Comparison of ENCODE assay signal across 19 cellular contexts in genomic region chr3:139378587-139378986, GRCh38. TPM values are rescaled to one million over a fixed set of nuclear protein-coding genes. Genes with fewer than 3 reads are reported as not detected.
A peak's percentile ranks its signal among the peaks of the same experiment; 100 is the strongest.
DNase-seq lines count a peak whose midpoint lies in the region; ATAC-seq, FAIRE-seq and TF ChIP-seq lines count a peak whose summit lies in the region.
"Had no signal": no experiment of that assay in that cellular context is flagged by ENCODE, and none has a peak within 500 bp of the region (broad histone marks: within the 10 kb centered on the region; RNA-seq: fewer than 3 reads in every experiment).

No MANE protein-coding gene starts in this region.

- peaks cover 17% of the 10 kb centered on the region for H3K4me1 Mint-ChIP-seq in activated CD4-positive, alpha-beta T cell treated with anti-CD3 and anti-CD28 coated beads, Interleukin-2, amount 10 ng/mL, durations not matched to agents 7 days and 5 days
- H3K4me1 Mint-ChIP-seq: CD14-positive monocyte, neural crest cell had no signal

- no peak for ATAC-seq in GM18858 (IDR thresholded peaks at IDR 0.05; ENCODE audit: unreplicated experiment)
- ATAC-seq: lower lobe of right lung had no signal

- no peaks in the 10 kb centered on the region for H3K9me3 ChIP-seq in kidney (ENCODE audit: control insufficient read depth in 1 of 2, low read length in 2 of 2)
- H3K9me3 ChIP-seq: lower lobe of right lung, sigmoid colon had no signal

- no peaks in the 10 kb centered on the region for H3K4me1 ChIP-seq in kidney (ENCODE audit: control insufficient read depth in 1 of 2, insufficient read depth in 1 of 2, low read depth in 1 of 2, low read length in 2 of 2)
- H3K4me1 ChIP-seq: sigmoid colon had no signal

- peaks cover 22 to 41% of the 10 kb centered on the region in 2 donors for H3K36me3 ChIP-seq in kidney (ENCODE audit: control insufficient read depth in 1 of 2, insufficient read depth in 2 of 2, low read length in 2 of 2)

- H3K4me3 ChIP-seq in kidney (ENCODE audit: low read length in 2 of 2) = no peak overlapping the region
- H3K4me3 ChIP-seq: lower lobe of right lung, sigmoid colon had no signal

- no peak overlapping the region for H3K4me3 Mint-ChIP-seq in activated CD4-positive, alpha-beta T cell treated with anti-CD3 and anti-CD28 coated beads, Interleukin-2, amount 10 ng/mL, durations not matched to agents 7 days and 5 days
- H3K4me3 Mint-ChIP-seq: CD14-positive monocyte, IgD-negative memory B cell, neural crest cell had no signal

- CTCF ChIA-PET in activated CD4-positive, alpha-beta T cell treated with anti-CD3 and anti-CD28 coated beads, Interleukin-2, amount 10 ng/mL, durations not matched to agents 7 days and 5 days (lab: Charles Lee) = interaction anchor here (1.2 kb wide), 1 partner anchor 11 kb away, joined by 3 read pairs; the partner anchor contains the start of gene COPB2

- TF ChIP-seq CTCF in kidney (IDR thresholded peaks at IDR 0.05; ENCODE audit: borderline replicate concordance, extremely low read depth, insufficient read depth) = no peak

- H3K9me3 Mint-ChIP-seq in activated CD4-positive, alpha-beta T cell treated with anti-CD3 and anti-CD28 coated beads, Interleukin-2, amount 10 ng/mL, durations not matched to agents 7 days and 5 days = no peaks in the 10 kb centered on the region
- H3K9me3 Mint-ChIP-seq: activated T-helper 2 cell treated with anti-CD3 and anti-CD28 coated beads, Interferon-gamma antibody, Interleukin-2, Interleukin-4, amounts not matched to agents 10 μg/mL and 5 μg/mL and 100 μg/mL, durations not matched to agents 14 hours and 24 hours and 36 hours; CD14-positive monocyte; IgD-negative memory B cell; neural crest cell had no signal

- no peak overlapping the region for H3K9ac ChIP-seq in kidney (ENCODE audit: low read length in 2 of 2)

- FAIRE-seq in islet of Langerhans (lab: Jason Lieb, UNC) (peak; percentile 58), kidney (lab: Jason Lieb, UNC) (no peak)
- FAIRE-seq: urothelium cell line had no signal

- intact Hi-C loops in kidney (cut with DNase I) = no loop called here

- H3K27me3 Mint-ChIP-seq in activated CD4-positive, alpha-beta T cell treated with anti-CD3 and anti-CD28 coated beads, Interleukin-2, amount 10 ng/mL, durations not matched to agents 7 days and 5 days = no peaks in the 10 kb centered on the region
- H3K27me3 Mint-ChIP-seq: IgD-negative memory B cell had no signal

- DNase-seq in ELR (ENCODE audit: low read depth) (peak; percentile 25), NCI-H1105 treated with DMSO at 0.1 percent for 48 hours (lab: John Stamatoyannopoulos, UW) (peak; percentile 100), NCI-H526 (lab: John Stamatoyannopoulos, UW) (peak; percentile 22 to 64), kidney (no peak)
- no peak for DNase-seq in activated CD4-positive, alpha-beta T cell treated with anti-CD3 and anti-CD28 coated beads, Interleukin-2, amount 10 ng/mL, durations not matched to agents 7 days and 5 days
- DNase-seq: anterior cingulate cortex; cortex of kidney; lower lobe of right lung; NCI-H524 treated with DMSO at 0.1 percent for 48 hours; sigmoid colon; stimulated activated naive CD4-positive, alpha-beta T cell treated with Interleukin-2 at 50 U/mL for 16 hours; T1000 had no signal

- H3K36me3 Mint-ChIP-seq in activated CD4-positive, alpha-beta T cell treated with anti-CD3 and anti-CD28 coated beads, Interleukin-2, amount 10 ng/mL, durations not matched to agents 7 days and 5 days (ENCODE audit: low read depth) = peaks cover 60% of the 10 kb centered on the region

- no peak overlapping the region for H3K27ac Mint-ChIP-seq in activated CD4-positive, alpha-beta T cell treated with anti-CD3 and anti-CD28 coated beads, Interleukin-2, amount 10 ng/mL, durations not matched to agents 7 days and 5 days
- H3K27ac Mint-ChIP-seq: activated T-helper 2 cell treated with anti-CD3 and anti-CD28 coated beads, Interferon-gamma antibody, Interleukin-2, Interleukin-4, amounts not matched to agents 10 μg/mL and 5 μg/mL and 100 μg/mL, durations not matched to agents 14 hours and 24 hours and 36 hours; CD14-positive monocyte; IgD-negative memory B cell had no signal

- H3K27ac ChIP-seq in kidney (ENCODE audit: low read depth in 2 of 2, low read length in 2 of 2) = no peak overlapping the region
- H3K27ac ChIP-seq: lower lobe of right lung, sigmoid colon had no signal

- POLR2A ChIA-PET in activated CD4-positive, alpha-beta T cell treated with anti-CD3 and anti-CD28 coated beads, Interleukin-2, amount 10 ng/mL, durations not matched to agents 7 days and 5 days (lab: Charles Lee) = no interaction called here

RNA-seq across cellular contexts. Expression of gene COPB2, which starts 10.9 kb away (rescaled TPM):
- 124 TPM for total RNA-seq in kidney
- 47.3 TPM for polyA plus RNA-seq in kidney (ENCODE audit: insufficient read depth, low read depth, low replicate concordance)
- 100 to 1,000 TPM in 1 of 2 experiments, 10 to 100 TPM in 1; 92.2 to 101 TPM for total RNA-seq in activated CD4-positive, alpha-beta T cell treated with anti-CD3 and anti-CD28 coated beads, Interleukin-2, amount 10 ng/mL, durations not matched to agents 7 days and 5 days

RNA-seq across cellular contexts. Expression of gene MRPS22, which starts 34.8 kb away (rescaled TPM):
- total RNA-seq in kidney = 36.7 TPM
- polyA plus RNA-seq in kidney (ENCODE audit: insufficient read depth, low read depth, low replicate concordance) = 58.7 TPM
- total RNA-seq in activated CD4-positive, alpha-beta T cell treated with anti-CD3 and anti-CD28 coated beads, Interleukin-2, amount 10 ng/mL, durations not matched to agents 7 days and 5 days = 10 to 100 TPM; 36.2 to 41.8 TPM

Comparison
In these comparisons a context has a peak if more than half of its experiments do, and no peak if none do; other contexts are left out.
1. DNase-seq: peak in ELR (single experiment), NCI-H1105 treated with DMSO at 0.1 percent for 48 hours (single experiment) and NCI-H526 (2 of 2); none in kidney (single experiment) and activated CD4-positive, alpha-beta T cell treated with anti-CD3 and anti-CD28 coated beads, Interleukin-2, amount 10 ng/mL, durations not matched to agents 7 days and 5 days (single experiment).